ENCODE assay signal across 8 cellular contexts in genomic region chr3:124730129-124730919, GRCh38. TPM values are rescaled to one million over a fixed set of nuclear protein-coding genes. Genes with fewer than 3 reads are reported as not detected.
DNase-seq lines count a peak whose midpoint lies in the region; ATAC-seq and TF ChIP-seq lines count a peak whose summit lies in the region.

TSS of gene UMPS (plus strand) at chr3:124730452. CDS start at chr3:124730472, 20 bp downstream.

- peak within 1 kb of the TSS; percentile 92 for H2AFZ ChIP-seq in fibroblast of lung (ENCODE audit: low read length)

- peak within 1 kb of the TSS; percentile 98 for H3K4me2 ChIP-seq in fibroblast of lung (ENCODE audit: extremely low read depth, insufficient read depth, low read length)

- H3K79me2 ChIP-seq in fibroblast of lung (ENCODE audit: control insufficient read depth, insufficient read depth, low read length) = peaks cover 32% of the 10 kb centered on the region

- TF ChIP-seq CTCF in Peyer's patch (IDR thresholded peaks at IDR 0.05) (no peak), fibroblast of lung (conservative IDR thresholded peaks at IDR 0.05 in 1 of 2, IDR thresholded peaks at IDR 0.05 in 1 of 2; ENCODE audit: low read depth in 1 of 2, low read length in 2 of 2) (no peak)

- CTCF ChIA-PET in naive thymus-derived CD4-positive, alpha-beta T cell (lab: Charles Lee) = no interaction called here

- peak; percentile 85 for DNase-seq in DMS79 (lab: John Stamatoyannopoulos, UW)
- DNase-seq in Peyer's patch = peak; percentile 89 to 97 (median 95)
- peak; percentile 85 for DNase-seq in activated T-helper 1 cell treated with Interleukin-2 at 50 U/mL for 16 hours (ENCODE audit: low read depth)
- DNase-seq in fibroblast of lung (ENCODE audit: low read depth in 2 of 2) = peak; percentile 77
- DNase-seq in naive thymus-derived CD4-positive, alpha-beta T cell = peak; percentile 85 to 94 (median 91)
- peak; percentile 89 for DNase-seq in stimulated activated naive B cell treated with anti-CD40 and anti-IgM and Interleukin-4, amounts not matched to agents 10 μg/mL and 1 μg/mL and 100 μg/mL, for 72 hours

- peaks cover 20 to 51% (median 48%) of the 10 kb centered on the region in 7 donors for H3K4me1 Mint-ChIP-seq in naive thymus-derived CD4-positive, alpha-beta T cell
- peaks cover 14 to 32% of the 10 kb centered on the region in 2 donors for H3K4me1 Mint-ChIP-seq in stimulated activated naive B cell treated with anti-CD40 and anti-IgM and Interleukin-4, amounts not matched to agents 10 μg/mL and 1 μg/mL and 100 μg/mL, for 72 hours

- peak within 1 kb of the TSS; percentile 93 to 100 (median 98) for H3K4me3 Mint-ChIP-seq in naive thymus-derived CD4-positive, alpha-beta T cell
- peak within 1 kb of the TSS; percentile 99 to 100 for H3K4me3 Mint-ChIP-seq in stimulated activated naive B cell treated with anti-CD40 and anti-IgM and Interleukin-4, amounts not matched to agents 10 μg/mL and 1 μg/mL and 100 μg/mL, for 72 hours

- H3K4me3 ChIP-seq in Peyer's patch (peak within 1 kb of the TSS; percentile 56 to 94 (median 76)), fibroblast of lung (replicated peaks in 1 of 4; ENCODE audit: control extremely low read depth in 1 of 4, insufficient read depth in 1 of 4, low read depth in 3 of 4, low read length in 4 of 4) (peak within 1 kb of the TSS; percentile 96 to 100 (median 98))
- H3K4me3 ChIP-seq in naive thymus-derived CD4-positive, alpha-beta T cell (ENCODE audit: low read length) = peak within 1 kb of the TSS; percentile 78

- H3K9me3 ChIP-seq in KOPT-K1 (ENCODE audit: insufficient read depth, low read length, poor library complexity, severe bottlenecking) = no peaks in the 10 kb centered on the region
- H3K9me3 ChIP-seq in Peyer's patch = no peaks in the 10 kb centered on the region
- no peaks in the 10 kb centered on the region for H3K9me3 ChIP-seq in fibroblast of lung (ENCODE audit: control insufficient read depth, insufficient read depth, low read depth, low read length)
- no peaks in the 10 kb centered on the region for H3K9me3 ChIP-seq in naive thymus-derived CD4-positive, alpha-beta T cell (ENCODE audit: control insufficient read depth in 2 of 3, low read length in 3 of 3)

- H3K27ac ChIP-seq in KOPT-K1 (ENCODE audit: low read depth, low read length, poor library complexity, severe bottlenecking) = peak within 1 kb of the TSS; percentile 84
- H3K27ac ChIP-seq in Peyer's patch = peak within 1 kb of the TSS; percentile 57 to 71 (median 69)
- peak within 1 kb of the TSS; percentile 93 for H3K27ac ChIP-seq in fibroblast of lung (ENCODE audit: insufficient read depth, low read length)
- H3K27ac ChIP-seq in naive thymus-derived CD4-positive, alpha-beta T cell (ENCODE audit: low read depth, low read length) = peak within 1 kb of the TSS; percentile 77

- peak within 1 kb of the TSS; percentile 96 to 100 (median 98) for H3K27ac Mint-ChIP-seq in naive thymus-derived CD4-positive, alpha-beta T cell
- H3K27ac Mint-ChIP-seq in stimulated activated naive B cell treated with anti-CD40 and anti-IgM and Interleukin-4, amounts not matched to agents 10 μg/mL and 1 μg/mL and 100 μg/mL, for 72 hours = peak within 1 kb of the TSS; percentile 100

- POLR2A ChIA-PET in naive thymus-derived CD4-positive, alpha-beta T cell (lab: Charles Lee) = interaction anchor here (0.8 to 1.3 kb wide), 4 partner anchors 9 to 1744 kb away, joined by 3 to 5 read pairs (median 3); partner anchors contain the start of gene OSBPL11

- H3K36me3 Mint-ChIP-seq in naive thymus-derived CD4-positive, alpha-beta T cell = peaks cover 3 to 9% (median 4%) of the 10 kb centered on the region in 5 donors
- peaks cover 7 to 21% of the 10 kb centered on the region in 2 donors for H3K36me3 Mint-ChIP-seq in stimulated activated naive B cell treated with anti-CD40 and anti-IgM and Interleukin-4, amounts not matched to agents 10 μg/mL and 1 μg/mL and 100 μg/mL, for 72 hours

- TF ChIP-seq POLR2A in Peyer's patch (IDR thresholded peaks at IDR 0.05) = peak; percentile 66 to 75

- H3K4me1 ChIP-seq in Peyer's patch (peaks cover 0 to 23% (median 7%) of the 10 kb centered on the region in 4 donors), fibroblast of lung (ENCODE audit: control insufficient read depth, extremely low read depth, insufficient read depth, low read length) (peaks cover 8% of the 10 kb centered on the region)
- peaks cover 11 to 32% of the 10 kb centered on the region in 2 donors for H3K4me1 ChIP-seq in naive thymus-derived CD4-positive, alpha-beta T cell (ENCODE audit: control insufficient read depth in 2 of 2, insufficient read depth in 2 of 2, low read length in 2 of 2)

- H3K9me3 Mint-ChIP-seq in naive thymus-derived CD4-positive, alpha-beta T cell = peaks cover 0 to 7% (median 0%) of the 10 kb centered on the region in 11 donors
- no peaks in the 10 kb centered on the region for H3K9me3 Mint-ChIP-seq in stimulated activated naive B cell treated with anti-CD40 and anti-IgM and Interleukin-4, amounts not matched to agents 10 μg/mL and 1 μg/mL and 100 μg/mL, for 72 hours

- peak within 1 kb of the TSS; percentile 95 for H3K9ac ChIP-seq in fibroblast of lung (ENCODE audit: insufficient read depth, low read length)

- peaks cover 9 to 28% (median 19%) of the 10 kb centered on the region in 5 donors for H3K27me3 Mint-ChIP-seq in naive thymus-derived CD4-positive, alpha-beta T cell
- peaks cover 2 to 9% of the 10 kb centered on the region in 2 donors for H3K27me3 Mint-ChIP-seq in stimulated activated naive B cell treated with anti-CD40 and anti-IgM and Interleukin-4, amounts not matched to agents 10 μg/mL and 1 μg/mL and 100 μg/mL, for 72 hours

- intact Hi-C loops in naive thymus-derived CD4-positive, alpha-beta T cell (cut with micrococcal nuclease) = loop anchor here (1.0 to 10.0 kb wide), 14 partner anchors 16 to 1747 kb away; partner anchors contain the start of genes OSBPL11 (in 2 of the 2), SLC41A3 (in 2 of the 2), HACD2 (in 1 of the 2) and HEG1 (in 1 of the 2)

- H3K36me3 ChIP-seq in KOPT-K1 (ENCODE audit: insufficient read depth, low read length) = peaks cover 24% of the 10 kb centered on the region
- H3K36me3 ChIP-seq in Peyer's patch = peaks cover 0 to 2% (median 0%) of the 10 kb centered on the region in 3 donors
- no peaks in the 10 kb centered on the region for H3K36me3 ChIP-seq in fibroblast of lung (ENCODE audit: control insufficient read depth, insufficient read depth, low read length)
- peaks cover 0 to 5% (median 0%) of the 10 kb centered on the region in 3 experiments for H3K36me3 ChIP-seq in naive thymus-derived CD4-positive, alpha-beta T cell (ENCODE audit: control insufficient read depth in 2 of 3, insufficient read depth in 3 of 3, low read length in 3 of 3)

- no peaks in the 10 kb centered on the region for H4K20me1 ChIP-seq in fibroblast of lung (ENCODE audit: control insufficient read depth, extremely low read depth, insufficient read depth, low read length)

- H3K27me3 ChIP-seq in Peyer's patch (no peaks in the 10 kb centered on the region), fibroblast of lung (ENCODE audit: control insufficient read depth, insufficient read depth, low read length) (no peaks in the 10 kb centered on the region)
- H3K27me3 ChIP-seq in naive thymus-derived CD4-positive, alpha-beta T cell (ENCODE audit: control insufficient read depth in 2 of 2, insufficient read depth in 2 of 2, low read length in 2 of 2) = peaks cover 0 to 4% of the 10 kb centered on the region in 2 donors

- peak; percentile 99 for ATAC-seq in GM21737 (IDR thresholded peaks at IDR 0.05; ENCODE audit: unreplicated experiment)
- ATAC-seq in naive thymus-derived CD4-positive, alpha-beta T cell = peak; percentile 97
- ATAC-seq in stimulated activated naive B cell treated with anti-CD40 and anti-IgM and Interleukin-4, amounts not matched to agents 10 μg/mL and 1 μg/mL and 100 μg/mL, for 72 hours (replicated peaks) = peak; percentile 99

RNA-seq across cellular contexts. Expression of gene UMPS, which starts in this region (rescaled TPM):
- total RNA-seq in Peyer's patch = 10 to 100 TPM; 15.6 to 28.4 (median 23.0) TPM
- 21.6 and 23.1 TPM in 2 replicates for total RNA-seq in fibroblast of lung
- polyA plus RNA-seq in fibroblast of lung = 25.0 and 34.3 TPM in 2 replicates
- polyA plus RNA-seq in fibroblast of lung (2012) = 17.8 and 25.4 TPM in 2 replicates
- polyA minus RNA-seq in fibroblast of lung (ENCODE audit: low replicate concordance) = 7.5 and 10.1 TPM in 2 replicates
- 10 to 100 TPM; 13.2 to 34.8 (median 24.8) TPM for total RNA-seq in naive thymus-derived CD4-positive, alpha-beta T cell
- 10 to 100 TPM; 22.8 to 41.8 TPM for polyA plus RNA-seq in naive thymus-derived CD4-positive, alpha-beta T cell

Comparison
In these comparisons a context has a peak if more than half of its experiments do, and no peak if none do; other contexts are left out.
1. Peak in every context shown above with its lines: DNase-seq, ATAC-seq, H3K4me3 ChIP-seq and H3K27ac ChIP-seq.